In the genomic region with DNA sequence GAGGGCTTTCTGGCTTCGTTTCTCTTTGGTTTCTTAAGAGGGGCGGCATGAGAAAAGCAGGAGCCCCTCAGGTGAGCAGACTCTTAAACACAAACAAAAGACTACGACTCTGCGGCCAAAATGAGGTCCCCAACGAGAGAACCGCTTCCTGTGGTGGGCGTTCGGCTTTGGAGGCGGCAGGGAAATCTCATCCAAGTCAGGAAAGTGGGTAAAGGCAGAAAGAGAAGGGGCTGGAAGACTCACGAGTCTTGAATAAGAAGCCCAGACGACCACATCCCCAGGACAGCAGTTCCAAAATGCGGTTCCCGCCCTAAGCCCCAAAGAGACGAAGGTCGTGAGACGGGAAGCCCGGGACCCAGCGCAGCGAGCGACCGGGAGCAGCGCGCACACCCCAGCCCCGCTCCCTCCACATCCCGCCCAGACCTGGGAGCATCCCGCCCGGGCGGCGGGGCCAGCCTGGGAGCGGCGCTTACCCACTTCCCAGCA, we compare ENCODE assay signal across 8 cellular contexts. TPM values are rescaled to one million over a fixed set of nuclear protein-coding genes. Genes with fewer than 3 reads are reported as not detected.
DNase-seq lines count a peak whose midpoint lies in the region; ATAC-seq and TF ChIP-seq lines count a peak whose summit lies in the region.

No MANE protein-coding gene starts in this region.

- H3K23ac ChIP-seq in neuronal stem cell (ENCODE audit: low read depth, low read length, poor library complexity), result peak overlapping the region; percentile 99

- ATAC-seq in HG02571 (IDR thresholded peaks at IDR 0.05; ENCODE audit: unreplicated experiment), result peak; percentile 17
- no peak for ATAC-seq in HG02798 (IDR thresholded peaks at IDR 0.05; ENCODE audit: poor library complexity, unreplicated experiment)
- no peak for ATAC-seq in GM18505 (IDR thresholded peaks at IDR 0.05; ENCODE audit: unreplicated experiment)

- H2BK12ac ChIP-seq in neuronal stem cell (ENCODE audit: low read length), result peak overlapping the region; percentile 73

- peak overlapping the region; percentile 100 for H2BK5ac ChIP-seq in neuronal stem cell (ENCODE audit: low read length)

- H3K79me1 ChIP-seq in neuronal stem cell (ENCODE audit: low read depth, low read length), result peaks cover 3% of the 10 kb centered on the region

- H4K8ac ChIP-seq in neuronal stem cell (ENCODE audit: low read depth, low read length), result peak overlapping the region; percentile 17

- peaks cover 2 to 4% of the 10 kb centered on the region in 2 donors for H3K4me1 ChIP-seq in neuronal stem cell (ENCODE audit: control insufficient read depth in 2 of 2, insufficient read depth in 1 of 2, low read depth in 1 of 2, low read length in 2 of 2)

- H3K36me3 ChIP-seq in neuronal stem cell (replicated peaks in 1 of 2; ENCODE audit: control insufficient read depth in 2 of 2, insufficient read depth in 2 of 2, low read length in 2 of 2), result peaks cover 6 to 38% of the 10 kb centered on the region in 2 donors

- H2BK15ac ChIP-seq in neuronal stem cell (ENCODE audit: low read length), result peak overlapping the region; percentile 75

- H2AK5ac ChIP-seq in neuronal stem cell (ENCODE audit: low read depth, low read length), result peak overlapping the region; percentile 99

- WGBS in neuronal stem cell (ENCODE audit: extremely low coverage in 2 of 2, insufficient read length in 2 of 2, insufficient replicate concordance in 1 of 2), 2 donors, result no CpG with 5 or more reads among the region's 31 CpGs

- H4K91ac ChIP-seq in neuronal stem cell (ENCODE audit: low read depth, low read length, poor library complexity), result no peak overlapping the region

- H3K9me3 ChIP-seq in neuronal stem cell (replicated peaks in 1 of 2; ENCODE audit: control insufficient read depth in 2 of 2, insufficient read depth in 1 of 2, low read depth in 1 of 2, low read length in 2 of 2), result peaks cover 11 to 27% of the 10 kb centered on the region in 2 donors

- peak overlapping the region; percentile 68 for H3K4me2 ChIP-seq in neuronal stem cell (ENCODE audit: insufficient read depth, low read length, poor library complexity, severe bottlenecking)

- H3K4me3 ChIP-seq in GM08714 (ENCODE audit: low read length) (peak overlapping the region; percentile 93), neuronal stem cell (ENCODE audit: low read length in 2 of 2) (peak overlapping the region; percentile 89 to 95)

- H2AFZ ChIP-seq in neuronal stem cell (ENCODE audit: low read length), result peak overlapping the region; percentile 95

- no peak overlapping the region for H3K4ac ChIP-seq in neuronal stem cell (ENCODE audit: low read length)

- DNase-seq in T-helper 9 cell, result peak; percentile 10
- DNase-seq in epidermal melanocyte (ENCODE audit: insufficient read length, low spot score), result peak; percentile 29
- DNase-seq in neuronal stem cell (ENCODE audit: low spot score), result peak; percentile 12
- no peak for DNase-seq in SKM-1 (lab: John Stamatoyannopoulos, UW; ENCODE audit: unreplicated experiment)

- H3K9ac ChIP-seq in neuronal stem cell (ENCODE audit: low read depth, low read length, poor library complexity), result peak overlapping the region; percentile 91

- peak overlapping the region; percentile 98 for H3K27ac ChIP-seq in neuronal stem cell (replicated peaks; ENCODE audit: low read length)

- H2BK120ac ChIP-seq in neuronal stem cell (ENCODE audit: low read depth, low read length), result no peak overlapping the region

- no peaks in the 10 kb centered on the region for H3K27me3 ChIP-seq in neuronal stem cell (ENCODE audit: control insufficient read depth in 3 of 3, insufficient read depth in 3 of 3, low read depth in 1 of 3, low read length in 3 of 3)

- TF ChIP-seq POLR2A in GM18505 (IDR thresholded peaks at IDR 0.05; ENCODE audit: borderline replicate concordance, extremely low read depth, insufficient read depth, insufficient read length), result no peak

- H3K14ac ChIP-seq in neuronal stem cell (ENCODE audit: low read length), result peak overlapping the region; percentile 82

- H3K18ac ChIP-seq in neuronal stem cell (ENCODE audit: low read length), result peak overlapping the region; percentile 98

RNA-seq across cellular contexts. Expression of a gene that starts 0.4 kb away (rescaled TPM):
- polyA plus RNA-seq in neuronal stem cell (2013, experiment 1 of 2), result 59.5 TPM
- polyA plus RNA-seq in neuronal stem cell (2013, experiment 2 of 2), result 63.4 TPM
